1 cellular context compared by ENCODE assay signal in genomic region chr17:50478391-50479361, GRCh38.
A peak's percentile ranks its signal among the peaks of the same experiment; 100 is the strongest.
TF ChIP-seq lines count a peak whose summit lies in the region.

RSAD1 (plus strand) TSS chr17:50478860; CDS start chr17:50478885, 25 bp downstream.

TF ChIP-seq in HEK293, 187 proteins besides CTCF, POLR2A, EP300 and RAD21 (continued from another document and continues in another):
- TF ChIP-seq ZNF518A (tag by site-specific recombination; conservative IDR thresholded peaks at IDR 0.05; ENCODE audit: low read depth) (peak; percentile 39), ZSCAN23 (tag by site-specific recombination; IDR thresholded peaks at IDR 0.05) (no peak), PRDM10 (tag by site-specific recombination; IDR thresholded peaks at IDR 0.05) (no peak), ZFHX2 (tag by site-specific recombination; conservative IDR thresholded peaks at IDR 0.05) (peak; percentile 66), ZNF202 (tag by site-specific recombination; IDR thresholded peaks at IDR 0.05; ENCODE audit: borderline replicate concordance) (no peak), ZFP37 (tag by site-specific recombination; IDR thresholded peaks at IDR 0.05) (no peak), PRDM2 (tag by site-specific recombination; IDR thresholded peaks at IDR 0.05; ENCODE audit: borderline replicate concordance) (no peak), ZNF10 (tag by site-specific recombination; IDR thresholded peaks at IDR 0.05) (peak; percentile 17; the same call in 1 of the 2 replicates), BCL11B (tag by site-specific recombination; IDR thresholded peaks at IDR 0.05; ENCODE audit: low read depth) (no peak), KLF10 (tag by site-specific recombination; IDR thresholded peaks at IDR 0.05) (peak; percentile 88), ATF2 (tag by site-specific recombination; IDR thresholded peaks at IDR 0.05; ENCODE audit: low read depth) (no peak; the same call in 1 of the 2 replicates), ZBTB11 (tag by site-specific recombination; conservative IDR thresholded peaks at IDR 0.05; ENCODE audit: low read depth) (peak; percentile 66), ZNF837 (tag by site-specific recombination; IDR thresholded peaks at IDR 0.05) (no peak), ZNF629 (tag by site-specific recombination; IDR thresholded peaks at IDR 0.05) (0 out of 2 replicates have a peak, but pooled peaks have one; percentile 33), ZNF670 (tag by site-specific recombination; IDR thresholded peaks at IDR 0.05; ENCODE audit: low read depth) (no peak), HOXA7 (CRISPR knock-in tag; IDR thresholded peaks at IDR 0.05; ENCODE audit: borderline replicate concordance) (no peak), ZNF654 (tag by site-specific recombination; IDR thresholded peaks at IDR 0.05; ENCODE audit: low read depth) (peak; percentile 22; the same call in 1 of the 2 replicates), ZNF624 (tag by site-specific recombination; IDR thresholded peaks at IDR 0.05) (no peak), ZNF433 (tag by site-specific recombination; IDR thresholded peaks at IDR 0.05; ENCODE audit: low read depth) (no peak), ZNF132 (tag by site-specific recombination; IDR thresholded peaks at IDR 0.05; ENCODE audit: borderline replicate concordance) (no peak), ZNF24 (tag by site-specific recombination; IDR thresholded peaks at IDR 0.05) (no peak), ZNF677 (tag by site-specific recombination; IDR thresholded peaks at IDR 0.05) (0 out of 2 replicates have a peak, but pooled peaks have one; percentile 25), TCF7L2 (IDR thresholded peaks at IDR 0.05; ENCODE audit: borderline replicate concordance, low read depth, low read length) (no peak), ZNF157 (tag by site-specific recombination; IDR thresholded peaks at IDR 0.05) (no peak), ZNF350 (tag by site-specific recombination; IDR thresholded peaks at IDR 0.05) (no peak), ZXDB (tag by site-specific recombination; IDR thresholded peaks at IDR 0.05) (0 out of 2 replicates have a peak, but pooled peaks have one; percentile 40), ZNF768 (tag by site-specific recombination; IDR thresholded peaks at IDR 0.05) (no peak), ZNF792 (tag by site-specific recombination; IDR thresholded peaks at IDR 0.05) (no peak), ZNF335 (tag by site-specific recombination; conservative IDR thresholded peaks at IDR 0.05) (peak; percentile 86), GLI4 (tag by site-specific recombination; IDR thresholded peaks at IDR 0.05) (no peak), GFI1B (tag by site-specific recombination; IDR thresholded peaks at IDR 0.05) (no peak), KLF17 (tag by site-specific recombination; IDR thresholded peaks at IDR 0.05) (peak; percentile 15), ZNF404 (tag by site-specific recombination; IDR thresholded peaks at IDR 0.05) (no peak), ZNF133 (tag by site-specific recombination; IDR thresholded peaks at IDR 0.05) (no peak), ZNF223 (tag by site-specific recombination; IDR thresholded peaks at IDR 0.05) (no peak), ZNF76 (tag by site-specific recombination; IDR thresholded peaks at IDR 0.05; ENCODE audit: borderline replicate concordance, low read depth) (no peak), ZNF514 (tag by site-specific recombination; IDR thresholded peaks at IDR 0.05) (no peak), REPIN1 (tag by site-specific recombination; IDR thresholded peaks at IDR 0.05; ENCODE audit: low read depth) (no peak), ZNF37A (tag by site-specific recombination; IDR thresholded peaks at IDR 0.05) (0 out of 2 replicates have a peak, but pooled peaks have one; percentile 35)
